Comparison of ENCODE assay signal across 31 cellular contexts in the genomic region with DNA sequence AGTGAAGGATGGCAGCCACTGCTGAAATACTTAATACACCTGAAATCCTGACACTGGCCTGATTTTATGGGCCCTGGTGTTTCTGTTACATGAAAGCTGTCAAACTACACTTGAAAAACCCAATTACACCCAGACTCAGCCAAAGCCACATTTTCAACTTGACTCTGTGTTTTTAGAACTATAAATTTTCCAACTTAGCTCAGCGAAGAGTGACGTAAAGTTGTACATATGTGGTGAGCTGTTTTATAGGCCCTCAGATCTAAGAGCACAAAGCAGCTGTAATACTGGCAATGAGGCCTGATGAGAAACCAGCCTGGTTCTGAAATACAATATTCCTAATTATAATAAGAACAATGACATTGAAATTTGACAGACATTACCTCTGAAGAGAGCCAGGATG. TPM values are rescaled to one million over a fixed set of nuclear protein-coding genes. Genes with fewer than 3 reads are reported as not detected.
DNase-seq lines count a peak whose midpoint lies in the region; ATAC-seq and TF ChIP-seq lines count a peak whose summit lies in the region.
"Had no signal": no experiment of that assay in that cellular context is flagged by ENCODE, and none has a peak within 500 bp of the region (broad histone marks: within the 10 kb centered on the region; RNA-seq: fewer than 3 reads in every experiment).

No MANE protein-coding gene starts in this region.

- H3K4me3 ChIP-seq in thymus (ENCODE audit: low read length): no peak overlapping the region
- H3K4me3 ChIP-seq in MG63: no peak overlapping the region
- H3K4me3 ChIP-seq: gastroesophageal sphincter, K562, SJCRH30, skin epidermis had no signal

- intact Hi-C loops in activated naive CD4-positive, alpha-beta T cell treated with anti-CD3 and anti-CD28 coated beads for 36 hours (cut with micrococcal nuclease): loop anchor here (1.0 kb wide), 2 partner anchors 12 to 19 kb away; partner anchors contain the start of gene SCML4
- intact Hi-C loops in activated CD8-positive, alpha-beta T cell treated with anti-CD3 and anti-CD28 coated beads for 36 hours (cut with micrococcal nuclease): no loop called here

- no peaks in the 10 kb centered on the region for H3K36me3 ChIP-seq in thymus (ENCODE audit: control insufficient read depth, insufficient read depth)
- H3K36me3 ChIP-seq in MG63: no peaks in the 10 kb centered on the region
- H3K36me3 ChIP-seq: gastroesophageal sphincter, SJCRH30 had no signal

- no peaks in the 10 kb centered on the region for H3K9me3 ChIP-seq in thymus (ENCODE audit: control insufficient read depth)
- no peaks in the 10 kb centered on the region for H3K9me3 ChIP-seq in MG63
- H3K9me3 ChIP-seq: gastroesophageal sphincter, SJCRH30 had no signal

- peaks cover 3% of the 10 kb centered on the region for H3K36me3 Mint-ChIP-seq in activated naive CD4-positive, alpha-beta T cell treated with anti-CD3 and anti-CD28 coated beads for 36 hours (ENCODE audit: low read depth)
- peaks cover 18% of the 10 kb centered on the region for H3K36me3 Mint-ChIP-seq in activated naive CD4-positive, alpha-beta T cell treated with anti-CD3 and anti-CD28 coated beads, Interleukin-2, amount 10 ng/mL, durations not matched to agents 7 days and 5 days
- H3K36me3 Mint-ChIP-seq in activated CD8-positive, alpha-beta T cell treated with anti-CD3 and anti-CD28 coated beads for 36 hours (ENCODE audit: low read depth): peaks cover 9% of the 10 kb centered on the region

- CTCF ChIA-PET in activated naive CD4-positive, alpha-beta T cell treated with anti-CD3 and anti-CD28 coated beads for 36 hours (lab: Charles Lee): interaction anchor here (0.8 to 4.4 kb wide), 7 partner anchors 11 to 76 kb away, joined by 3 to 28 read pairs (median 4); partner anchors contain the start of gene SCML4
- CTCF ChIA-PET in activated naive CD4-positive, alpha-beta T cell treated with anti-CD3 and anti-CD28 coated beads, Interleukin-2, amount 10 ng/mL, durations not matched to agents 7 days and 5 days (lab: Charles Lee): interaction anchor here (1.3 to 2.5 kb wide), 3 partner anchors 43 to 102 kb away, joined by 4 to 12 read pairs (median 6); no protein-coding TSS in a partner anchor
- CTCF ChIA-PET in activated CD8-positive, alpha-beta T cell treated with anti-CD3 and anti-CD28 coated beads for 36 hours (lab: Charles Lee): interaction anchor here (1.0 to 4.0 kb wide), 6 partner anchors 9 to 62 kb away, joined by 3 to 27 read pairs (median 5); partner anchors contain the start of gene SCML4

- DNase-seq in activated naive CD4-positive, alpha-beta T cell treated with anti-CD3 and anti-CD28 coated beads for 36 hours: no peak
- DNase-seq in activated naive CD4-positive, alpha-beta T cell treated with anti-CD3 and anti-CD28 coated beads, Interleukin-2, amount 10 ng/mL, durations not matched to agents 7 days and 5 days: no peak
- no peak for DNase-seq in activated CD8-positive, alpha-beta T cell treated with anti-CD3 and anti-CD28 coated beads for 36 hours
- DNase-seq in left kidney (ENCODE audit: low read depth, low spot score): peak; percentile 58
- DNase-seq in MG63: no peak
- DNase-seq in GM13976 (ENCODE audit: low spot score): no peak
- DNase-seq: ACHN; activated B cell treated with CpG ODN at 0.5 μM for 24 hours; activated CD4-positive, alpha-beta T cell treated with anti-CD3 and anti-CD28 coated beads, Interleukin-2, amount 50 U/mL, for 4 hours; Calu3; central memory CD4-positive, alpha-beta T cell; dermis blood vessel endothelial cell; hippocampal formation; left colon; mesenchymal stem cell; NCI-H1105; NCI-H526; nucleus accumbens; SJCRH30; stimulated activated CD4-positive, alpha-beta T cell treated with anti-CD3 and anti-CD28 coated beads, Interleukin-1b, Interleukin-23, amount 100 ng/mL, for 48 hours; stimulated activated CD8-positive, alpha-beta memory T cell treated with anti-CD3 and anti-CD28 coated beads, Interleukin-4, amount 100 ng/mL, for 48 hours; trophoblast cell had no signal

- in situ Hi-C loops in GM13976 (cut with MboI; ENCODE audit: low sequenced_read_pairs, unreplicated experiment): no loop called here

- H3K27ac ChIP-seq in thymus (ENCODE audit: low read depth): peak overlapping the region; percentile 25
- H3K27ac ChIP-seq: gastroesophageal sphincter, SJCRH30, skin epidermis had no signal

- H3K27me3 Mint-ChIP-seq in activated naive CD4-positive, alpha-beta T cell treated with anti-CD3 and anti-CD28 coated beads for 36 hours (ENCODE audit: low read depth): no peaks in the 10 kb centered on the region
- no peaks in the 10 kb centered on the region for H3K27me3 Mint-ChIP-seq in activated naive CD4-positive, alpha-beta T cell treated with anti-CD3 and anti-CD28 coated beads, Interleukin-2, amount 10 ng/mL, durations not matched to agents 7 days and 5 days
- no peaks in the 10 kb centered on the region for H3K27me3 Mint-ChIP-seq in activated CD8-positive, alpha-beta T cell treated with anti-CD3 and anti-CD28 coated beads for 36 hours
- H3K27me3 Mint-ChIP-seq: activated B cell treated with CpG ODN at 0.5 μM for 24 hours had no signal

- no peak for TF ChIP-seq CTCF in activated CD8-positive, alpha-beta T cell treated with anti-CD3 and anti-CD28 coated beads for 36 hours (IDR thresholded peaks at IDR 0.05)
- TF ChIP-seq CTCF in GM13976 (IDR thresholded peaks at IDR 0.05; ENCODE audit: borderline replicate concordance, control extremely low read depth, extremely low read depth, insufficient read depth, missing control alignments): no peak

- POLR2A ChIA-PET in activated CD8-positive, alpha-beta T cell treated with anti-CD3 and anti-CD28 coated beads for 36 hours (lab: Charles Lee): interaction anchor here (0.9 to 4.2 kb wide), 5 partner anchors 9 to 36 kb away, joined by 3 to 43 read pairs (median 3); partner anchors contain the start of gene SCML4

- H3K4me1 Mint-ChIP-seq in activated naive CD4-positive, alpha-beta T cell treated with anti-CD3 and anti-CD28 coated beads for 36 hours (ENCODE audit: low read depth): peaks cover 72% of the 10 kb centered on the region
- peaks cover 30% of the 10 kb centered on the region for H3K4me1 Mint-ChIP-seq in activated naive CD4-positive, alpha-beta T cell treated with anti-CD3 and anti-CD28 coated beads, Interleukin-2, amount 10 ng/mL, durations not matched to agents 7 days and 5 days
- peaks cover 61% of the 10 kb centered on the region for H3K4me1 Mint-ChIP-seq in activated CD8-positive, alpha-beta T cell treated with anti-CD3 and anti-CD28 coated beads for 36 hours (ENCODE audit: low read depth)
- H3K4me1 Mint-ChIP-seq: activated B cell treated with CpG ODN at 0.5 μM for 24 hours had no signal

- peak overlapping the region; percentile 9 for H3K4me3 Mint-ChIP-seq in activated naive CD4-positive, alpha-beta T cell treated with anti-CD3 and anti-CD28 coated beads for 36 hours
- no peak overlapping the region for H3K4me3 Mint-ChIP-seq in activated naive CD4-positive, alpha-beta T cell treated with anti-CD3 and anti-CD28 coated beads, Interleukin-2, amount 10 ng/mL, durations not matched to agents 7 days and 5 days
- peak overlapping the region; percentile 18 for H3K4me3 Mint-ChIP-seq in activated CD8-positive, alpha-beta T cell treated with anti-CD3 and anti-CD28 coated beads for 36 hours
- H3K4me3 Mint-ChIP-seq: activated B cell treated with CpG ODN at 0.5 μM for 24 hours had no signal

- no peaks in the 10 kb centered on the region for H3K27me3 ChIP-seq in thymus (ENCODE audit: control insufficient read depth, insufficient read depth)
- 0 out of 2 replicates have a peak, but pooled peaks cover under 1% of the 10 kb centered on the region for H3K27me3 ChIP-seq in MG63
- H3K27me3 ChIP-seq: SJCRH30 had no signal

- ATAC-seq in activated CD8-positive, alpha-beta T cell treated with anti-CD3 and anti-CD28 coated beads for 36 hours: peak; percentile 56
- ATAC-seq in GM18519 (IDR thresholded peaks at IDR 0.05; ENCODE audit: low FRiP score, unreplicated experiment): no peak
- ATAC-seq: gastroesophageal sphincter, HCT116, K562, left colon had no signal

- peak overlapping the region; percentile 85 for H3K27ac Mint-ChIP-seq in activated naive CD4-positive, alpha-beta T cell treated with anti-CD3 and anti-CD28 coated beads for 36 hours
- no peak overlapping the region for H3K27ac Mint-ChIP-seq in activated naive CD4-positive, alpha-beta T cell treated with anti-CD3 and anti-CD28 coated beads, Interleukin-2, amount 10 ng/mL, durations not matched to agents 7 days and 5 days
- peak overlapping the region; percentile 78 for H3K27ac Mint-ChIP-seq in activated CD8-positive, alpha-beta T cell treated with anti-CD3 and anti-CD28 coated beads for 36 hours
- H3K27ac Mint-ChIP-seq: activated B cell treated with CpG ODN at 0.5 μM for 24 hours had no signal

- 84% methylated on average over 2 of the region's 2 CpGs for WGBS in thymus

- H3K4me1 ChIP-seq in thymus (ENCODE audit: control insufficient read depth, insufficient read depth, low read length): no peaks in the 10 kb centered on the region
- H3K4me1 ChIP-seq: gastroesophageal sphincter, SJCRH30 had no signal

- no peaks in the 10 kb centered on the region for H3K9me3 Mint-ChIP-seq in activated naive CD4-positive, alpha-beta T cell treated with anti-CD3 and anti-CD28 coated beads for 36 hours
- no peaks in the 10 kb centered on the region for H3K9me3 Mint-ChIP-seq in activated naive CD4-positive, alpha-beta T cell treated with anti-CD3 and anti-CD28 coated beads, Interleukin-2, amount 10 ng/mL, durations not matched to agents 7 days and 5 days
- H3K9me3 Mint-ChIP-seq in activated CD8-positive, alpha-beta T cell treated with anti-CD3 and anti-CD28 coated beads for 36 hours: peaks cover 3% of the 10 kb centered on the region
- H3K9me3 Mint-ChIP-seq: activated B cell treated with CpG ODN at 0.5 μM for 24 hours had no signal

RNA-seq across cellular contexts. Expression of gene SCML4, which starts 18.6 kb away (rescaled TPM):
- 10 to 100 TPM in 1 of 2 experiments, 1 to 10 TPM in 1; 9.1 to 10.7 TPM for total RNA-seq in activated naive CD4-positive, alpha-beta T cell treated with anti-CD3 and anti-CD28 coated beads for 36 hours
- 10 to 100 TPM; 14.8 to 17.9 TPM for total RNA-seq in activated CD8-positive, alpha-beta T cell treated with anti-CD3 and anti-CD28 coated beads for 36 hours
- polyA plus RNA-seq in thymus: 40.1 TPM
- total RNA-seq in MG63 (2014; rRNA removed; shearing (Covaris generic); ENCODE audit: low replicate concordance): not detected in 2 replicates
- total RNA-seq: Calu3, dermis blood vessel endothelial cell, fibroblast of lung, M059J, SJCRH30 had no signal
- polyA plus RNA-seq: BJ, fibroblast of lung, K562 had no signal

Comparison
In these comparisons a context has a peak if more than half of its experiments do, and no peak if none do; other contexts are left out.
1. RNA of gene SCML4, which starts 18.6 kb away (total RNA-seq): 14.8 to 17.9 TPM in activated CD8-positive, alpha-beta T cell treated with anti-CD3 and anti-CD28 coated beads for 36 hours and 9.1 to 10.7 TPM in activated naive CD4-positive, alpha-beta T cell treated with anti-CD3 and anti-CD28 coated beads for 36 hours; not detected in MG63; every median in the first group is over 10 times any median in the second.